Comparison of ENCODE assay signal across 26 cellular contexts in genomic region chr1:61326713-61327112, GRCh38.
A peak's percentile ranks its signal among the peaks of the same experiment; 100 is the strongest.
DNase-seq lines count a peak whose midpoint lies in the region; ATAC-seq and TF ChIP-seq lines count a peak whose summit lies in the region.
"Had no signal": no experiment of that assay in that cellular context is flagged by ENCODE, and none has a peak within 500 bp of the region (broad histone marks: within the 10 kb centered on the region; RNA-seq: fewer than 3 reads in every experiment).

No MANE protein-coding gene starts in this region.

- TF ChIP-seq CTCF in MCF 10A (IDR thresholded peaks at IDR 0.05; ENCODE audit: unreplicated experiment) (no peak), mammary epithelial cell (conservative IDR thresholded peaks at IDR 0.05 in 1 of 2, IDR thresholded peaks at IDR 0.05 in 1 of 2; ENCODE audit: extremely low read depth in 1 of 2, insufficient read depth in 1 of 2, low read depth in 1 of 2, low read length in 2 of 2) (no peak), mesothelial cell of epicardium (IDR thresholded peaks at IDR 0.05; ENCODE audit: unreplicated experiment) (no peak)

- no peak overlapping the region for H3K9ac ChIP-seq in mammary epithelial cell (ENCODE audit: insufficient read depth, low read length)

- peaks cover 40% of the 10 kb centered on the region for H3K4me1 Mint-ChIP-seq in activated CD4-positive, alpha-beta T cell treated with anti-CD3 and anti-CD28 coated beads for 36 hours
- H3K4me1 Mint-ChIP-seq in MCF 10A (ENCODE audit: insufficient read depth, unreplicated experiment) (peaks cover 31% of the 10 kb centered on the region), mesothelial cell of epicardium (peaks cover 32% of the 10 kb centered on the region)
- peaks cover 32% of the 10 kb centered on the region for H3K4me1 Mint-ChIP-seq in stimulated activated naive CD8-positive, alpha-beta T cell treated with anti-CD3 and anti-CD28 coated beads, Interleukin-15, amount 100 ng/mL, for 72 hours
- H3K4me1 Mint-ChIP-seq: B cell had no signal

- no peaks in the 10 kb centered on the region for H3K9me3 ChIP-seq in mammary epithelial cell (replicated peaks; ENCODE audit: insufficient read depth, low read length)
- H3K9me3 ChIP-seq: Caco-2 had no signal

- CTCF ChIA-PET in activated CD4-positive, alpha-beta T cell treated with anti-CD3 and anti-CD28 coated beads for 36 hours (lab: Charles Lee) = interaction anchor here (0.7 to 1.5 kb wide), 2 partner anchors 56 to 249 kb away, joined by 3 to 8 read pairs; no protein-coding TSS in a partner anchor
- CTCF ChIA-PET in MCF 10A (lab: Yijun Ruan, JAX) = interaction anchor here (0.6 to 1.7 kb wide), 4 partner anchors 11 to 525 kb away, joined by 3 to 5 read pairs (median 4); no protein-coding TSS in a partner anchor
- CTCF ChIA-PET in mammary epithelial cell (lab: Charles Lee; ENCODE audit: low non-redundant PET) = no interaction called here

- peaks cover 12% of the 10 kb centered on the region for H3K27me3 Mint-ChIP-seq in activated CD4-positive, alpha-beta T cell treated with anti-CD3 and anti-CD28 coated beads for 36 hours
- H3K27me3 Mint-ChIP-seq in MCF 10A (ENCODE audit: insufficient read depth, unreplicated experiment) = no peaks in the 10 kb centered on the region
- H3K27me3 Mint-ChIP-seq in mesothelial cell of epicardium (ENCODE audit: low read depth) = no peaks in the 10 kb centered on the region
- no peaks in the 10 kb centered on the region for H3K27me3 Mint-ChIP-seq in stimulated activated naive CD8-positive, alpha-beta T cell treated with anti-CD3 and anti-CD28 coated beads, Interleukin-15, amount 100 ng/mL, for 72 hours

- dilution Hi-C loops in mammary epithelial cell (cut with HindIII; ENCODE audit: low sequenced_read_pairs) = no loop called here

- no peaks in the 10 kb centered on the region for H4K20me1 ChIP-seq in mammary epithelial cell (ENCODE audit: insufficient read depth, low read length)

- no peak overlapping the region for H3K4me2 ChIP-seq in mammary epithelial cell (ENCODE audit: insufficient read depth, low read depth, low read length)

- in situ Hi-C loops in mammary epithelial cell (cut with MboI; ENCODE audit: low sequenced_read_pairs in 2 of 2) = no loop called here

- no peak overlapping the region for H3K4me3 ChIP-seq in mammary epithelial cell (replicated peaks in 1 of 3; ENCODE audit: insufficient read depth in 1 of 3, low read depth in 2 of 3, low read length in 3 of 3)
- H3K4me3 ChIP-seq: GM12878 had no signal

- H3K4me1 ChIP-seq in mammary epithelial cell (ENCODE audit: insufficient read depth, low read length) = peaks cover 29% of the 10 kb centered on the region
- H3K4me1 ChIP-seq: Caco-2 had no signal

- 83% methylated on average over 2 of the region's 2 CpGs for WGBS in mammary epithelial cell (ENCODE audit: low coverage, missing lambda C conversion rate)

- POLR2A ChIA-PET in activated CD4-positive, alpha-beta T cell treated with anti-CD3 and anti-CD28 coated beads for 36 hours (lab: Charles Lee) = interaction anchor here (0.6 kb wide), 1 partner anchor 24 kb away, joined by 3 read pairs; no protein-coding TSS in a partner anchor
- POLR2A ChIA-PET in MCF 10A (lab: Yijun Ruan, JAX) = interaction anchor here (0.6 to 2.5 kb wide), 3 partner anchors 11 to 249 kb away, joined by 3 to 8 read pairs (median 4); no protein-coding TSS in a partner anchor

- peaks cover 4% of the 10 kb centered on the region for H3K79me2 ChIP-seq in mammary epithelial cell (ENCODE audit: insufficient read depth, low read length)

- BruUV-seq in MCF 10A (replicated peaks; lab: Mats Ljungman, UMichigan) (no TSS peak), mammary epithelial cell (replicated peaks; lab: Mats Ljungman, UMichigan) (no TSS peak)

- H3K9me3 Mint-ChIP-seq in activated CD4-positive, alpha-beta T cell treated with anti-CD3 and anti-CD28 coated beads for 36 hours (ENCODE audit: low read depth) = peaks cover 2% of the 10 kb centered on the region
- no peaks in the 10 kb centered on the region for H3K9me3 Mint-ChIP-seq in MCF 10A (ENCODE audit: unreplicated experiment)
- H3K9me3 Mint-ChIP-seq in mesothelial cell of epicardium = peaks cover 10% of the 10 kb centered on the region
- H3K9me3 Mint-ChIP-seq in stimulated activated naive CD8-positive, alpha-beta T cell treated with anti-CD3 and anti-CD28 coated beads, Interleukin-15, amount 100 ng/mL, for 72 hours = no peaks in the 10 kb centered on the region
- H3K9me3 Mint-ChIP-seq: CD8-positive, alpha-beta T cell had no signal

- H3K27me3 ChIP-seq in mammary epithelial cell (ENCODE audit: insufficient read depth, low read length) = no peaks in the 10 kb centered on the region

- no peak overlapping the region for H2AFZ ChIP-seq in mammary epithelial cell (ENCODE audit: low read depth, low read length)

- H3K36me3 ChIP-seq in mammary epithelial cell (ENCODE audit: insufficient read depth, low read length) = no peaks in the 10 kb centered on the region

- no peak for DNase-seq in activated CD4-positive, alpha-beta T cell treated with anti-CD3 and anti-CD28 coated beads for 36 hours
- DNase-seq in activated CD4-positive, alpha-beta T cell treated with anti-CD3 and anti-CD28 coated beads for 1 hour = no peak
- DNase-seq in MCF 10A (ENCODE audit: unreplicated experiment) = no peak
- DNase-seq in mammary epithelial cell = no peak
- no peak for DNase-seq in mesothelial cell of epicardium (ENCODE audit: low spot score in 2 of 2, unreplicated experiment in 2 of 2)
- no peak for DNase-seq in stimulated activated naive CD8-positive, alpha-beta T cell treated with anti-CD3 and anti-CD28 coated beads, Interleukin-15, amount 100 ng/mL, for 72 hours
- DNase-seq: Caco-2; CD8-positive, alpha-beta T cell; DMS79; EL; GDM1; GOT3; HCEC 1CT; IMR-90; KG1; MM.1S; NCI-H2029; NCI-H446; NCI-H526; RPMI8226; SHP77 had no signal

- ATAC-seq in activated CD4-positive, alpha-beta T cell treated with anti-CD3 and anti-CD28 coated beads for 36 hours = no peak
- ATAC-seq in GM21825 (IDR thresholded peaks at IDR 0.05; ENCODE audit: unreplicated experiment) = no peak
- ATAC-seq in stimulated activated naive CD8-positive, alpha-beta T cell treated with anti-CD3 and anti-CD28 coated beads, Interleukin-15, amount 100 ng/mL, for 72 hours = no peak
- ATAC-seq: CD8-positive, alpha-beta T cell; GM12878 had no signal

- H3K4me3 Mint-ChIP-seq in activated CD4-positive, alpha-beta T cell treated with anti-CD3 and anti-CD28 coated beads for 36 hours = no peak overlapping the region
- H3K4me3 Mint-ChIP-seq in MCF 10A (ENCODE audit: unreplicated experiment) (no peak overlapping the region), mesothelial cell of epicardium (no peak overlapping the region)
- no peak overlapping the region for H3K4me3 Mint-ChIP-seq in stimulated activated naive CD8-positive, alpha-beta T cell treated with anti-CD3 and anti-CD28 coated beads, Interleukin-15, amount 100 ng/mL, for 72 hours
- H3K4me3 Mint-ChIP-seq: B cell; CD8-positive, alpha-beta T cell had no signal

- no peaks in the 10 kb centered on the region for H3K36me3 Mint-ChIP-seq in activated CD4-positive, alpha-beta T cell treated with anti-CD3 and anti-CD28 coated beads for 36 hours (ENCODE audit: low read depth)
- H3K36me3 Mint-ChIP-seq in MCF 10A (ENCODE audit: insufficient read depth, unreplicated experiment) (no peaks in the 10 kb centered on the region), mesothelial cell of epicardium (peaks cover 13% of the 10 kb centered on the region)
- H3K36me3 Mint-ChIP-seq: CD8-positive, alpha-beta T cell had no signal

- no peak overlapping the region for H3K27ac ChIP-seq in mammary epithelial cell (ENCODE audit: insufficient read depth, low read depth, low read length)
- H3K27ac ChIP-seq: 22Rv1, C4-2B had no signal

- intact Hi-C loops in activated CD4-positive, alpha-beta T cell treated with anti-CD3 and anti-CD28 coated beads for 36 hours (cut with DNase I, micrococcal nuclease) = no loop called here
- intact Hi-C loops in MCF 10A (cut with micrococcal nuclease) = no loop called here
- intact Hi-C loops in mammary epithelial cell (cut with micrococcal nuclease) = no loop called here

- peak overlapping the region; percentile 8 for H3K27ac Mint-ChIP-seq in activated CD4-positive, alpha-beta T cell treated with anti-CD3 and anti-CD28 coated beads for 36 hours
- H3K27ac Mint-ChIP-seq in MCF 10A (ENCODE audit: low read depth, unreplicated experiment) (peak overlapping the region; percentile 16), mesothelial cell of epicardium (peak overlapping the region; percentile 40)
- H3K27ac Mint-ChIP-seq in stimulated activated naive CD8-positive, alpha-beta T cell treated with anti-CD3 and anti-CD28 coated beads, Interleukin-15, amount 100 ng/mL, for 72 hours = no peak overlapping the region
- H3K27ac Mint-ChIP-seq: B cell; CD8-positive, alpha-beta T cell had no signal

Comparison
In these comparisons a context has a peak if more than half of its experiments do, and no peak if none do; other contexts are left out.
1. H3K27ac Mint-ChIP-seq: peak in activated CD4-positive, alpha-beta T cell treated with anti-CD3 and anti-CD28 coated beads for 36 hours (single experiment), MCF 10A (single experiment) and mesothelial cell of epicardium (single experiment); none in stimulated activated naive CD8-positive, alpha-beta T cell treated with anti-CD3 and anti-CD28 coated beads, Interleukin-15, amount 100 ng/mL, for 72 hours (0 of 2).